In the genomic region with DNA sequence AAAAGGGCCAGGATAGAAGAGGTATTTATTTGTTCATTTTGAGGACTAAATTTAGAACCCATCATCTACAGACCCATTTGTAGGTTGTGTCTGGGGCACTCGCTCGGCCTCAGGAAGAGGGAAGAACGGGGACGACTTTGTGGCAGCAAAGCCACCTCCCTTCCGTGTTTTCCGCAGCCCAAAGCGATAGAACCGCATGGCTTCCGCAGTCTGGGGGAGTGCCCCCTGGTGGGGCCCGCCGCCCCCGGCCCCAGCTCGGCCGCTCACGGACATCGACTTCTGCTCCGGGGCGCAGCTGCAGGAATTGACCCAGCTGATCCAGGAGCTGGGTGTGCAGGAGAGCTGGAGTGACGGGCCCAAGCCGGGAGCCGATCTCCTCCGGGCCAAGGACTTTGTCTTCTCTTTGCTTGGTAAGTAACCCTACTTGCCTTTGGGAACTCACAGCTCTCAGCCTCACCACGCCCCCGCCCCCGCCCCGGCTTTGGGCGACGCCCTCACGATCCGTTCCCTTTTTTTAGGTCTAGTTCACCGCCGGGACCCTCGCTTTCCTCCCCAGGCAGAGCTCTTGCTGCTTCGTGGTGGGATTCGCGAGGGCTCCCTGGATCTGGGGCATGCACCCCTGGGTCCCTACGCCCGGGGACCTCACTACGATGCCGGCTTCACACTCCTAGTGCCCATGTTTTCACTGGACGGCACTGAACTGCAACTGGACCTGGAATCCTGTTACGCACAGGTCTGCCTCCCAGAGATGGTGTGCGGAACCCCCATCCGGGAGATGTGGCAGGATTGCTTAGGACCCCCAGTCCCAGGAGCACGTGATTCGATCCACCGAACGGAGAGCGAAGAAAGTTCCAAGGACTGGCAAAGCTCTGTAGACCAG, we compare ENCODE assay signal across 9 cellular contexts. TPM values are rescaled to one million over a fixed set of nuclear protein-coding genes. Genes with fewer than 3 reads are reported as not detected.
DNase-seq lines count a peak whose midpoint lies in the region; ATAC-seq and TF ChIP-seq lines count a peak whose summit lies in the region.
"Had no signal": no experiment of that assay in that cellular context is flagged by ENCODE, and none has a peak within 500 bp of the region (broad histone marks: within the 10 kb centered on the region; RNA-seq: fewer than 3 reads in every experiment).

No MANE protein-coding gene starts in this region.

- H3K27me3 ChIP-seq in Peyer's patch = peaks cover 0 to 19% of the 10 kb centered on the region in 2 donors
- peaks cover 0 to 4% (median 0%) of the 10 kb centered on the region in 3 donors for H3K27me3 ChIP-seq in gastrocnemius medialis

- H3K36me3 ChIP-seq in Peyer's patch (no peaks in the 10 kb centered on the region), gastrocnemius medialis (no peaks in the 10 kb centered on the region)

- intact Hi-C loops in left cardiac atrium (cut with DNase I) (loop anchor here (2.0 to 10.0 kb wide), 5 partner anchors 31 to 129 kb away; a partner anchor contains a TSS), gastrocnemius medialis (cut with DNase I; ENCODE audit: low total_unique reads) (loop anchor here (1.0 to 2.0 kb wide), 4 partner anchors 32 to 83 kb away; a partner anchor contains a TSS)

- no peak for TF ChIP-seq POLR2A in Peyer's patch (IDR thresholded peaks at IDR 0.05)
- TF ChIP-seq POLR2A in gastrocnemius medialis (IDR thresholded peaks at IDR 0.05) = peak in 1 of 2 donors; percentile 4

- H3K4me3 ChIP-seq in Peyer's patch = peak overlapping the region; percentile 49 to 76 (median 58)
- H3K4me3 ChIP-seq in gastrocnemius medialis = peak overlapping the region; percentile 53 to 63 (median 58)

- H3K9me3 ChIP-seq in Peyer's patch (no peaks in the 10 kb centered on the region), gastrocnemius medialis (no peaks in the 10 kb centered on the region)

- in situ Hi-C loops in gastrocnemius medialis (cut with MboI; ENCODE audit: low sequenced_read_pairs in 4 of 4) = loop anchor here in 2 of 4 donors (5.0 to 25.0 kb wide), 2 partner anchors 51 to 126 kb away; a partner anchor contains a TSS

- DNase-seq in Peyer's patch (peak; percentile 60 to 81 (median 77)), left cardiac atrium (peak; percentile 47), gastrocnemius medialis (peak in 1 of 2 donors; percentile 41), omental fat pad (ENCODE audit: low spot score) (no peak)
- peak; percentile 27 for DNase-seq in activated gamma-delta T cell treated with anti-CD3 and anti-CD28 coated beads, Interleukin-2, amount 50 U/mL, for 16 hours (ENCODE audit: low read depth)

- TF ChIP-seq CTCF in Peyer's patch (IDR thresholded peaks at IDR 0.05) (peak; percentile 9 to 51 (median 25)), gastrocnemius medialis (IDR thresholded peaks at IDR 0.05 in 4 of 5, conservative IDR thresholded peaks at IDR 0.05 in 1 of 5) (no peak), omental fat pad (IDR thresholded peaks at IDR 0.05) (peak in 1 of 3 donors; percentile 3)

- H3K4me1 ChIP-seq in Peyer's patch (peaks cover 8 to 47% (median 30%) of the 10 kb centered on the region in 4 donors), gastrocnemius medialis (peaks cover 35 to 52% of the 10 kb centered on the region in 2 donors)

- ATAC-seq in GM18511 (IDR thresholded peaks at IDR 0.05; ENCODE audit: unreplicated experiment) = peak; percentile 27
- ATAC-seq in HG03025 (IDR thresholded peaks at IDR 0.05; ENCODE audit: low FRiP score, unreplicated experiment) = peak; percentile 30
- peak in 1 of 2 donors; percentile 5 for ATAC-seq in left cardiac atrium
- no peak for ATAC-seq in gastrocnemius medialis
- ATAC-seq in GM18520 (IDR thresholded peaks at IDR 0.05; ENCODE audit: unreplicated experiment) = no peak
- no peak for ATAC-seq in omental fat pad (ENCODE audit: low FRiP score)

- H3K27ac ChIP-seq in Peyer's patch (peak overlapping the region; percentile 78 to 88 (median 82)), gastrocnemius medialis (peak overlapping the region; percentile 80 to 100 (median 94))

RNA-seq across cellular contexts. Expression of a gene that starts 0.7 kb away (rescaled TPM):
- total RNA-seq in Peyer's patch (10 to 100 TPM in 3 of 4 donors, 1 to 10 TPM in 1; 4.1 to 21.7 (median 17.0) TPM), left cardiac atrium (1 to 10 TPM; 2.7 to 2.9 TPM), gastrocnemius medialis (1 to 10 TPM in 3 of 4 donors, under 1 TPM in 1; 0.92 to 3.9 (median 2.3) TPM), omental fat pad (1 to 10 TPM; 4.7 to 8.4 (median 5.1) TPM)

RNA-seq across cellular contexts. Expression of a gene that starts 3.4 kb away (rescaled TPM):
- total RNA-seq in Peyer's patch (1 to 10 TPM in 1 of 4 donors, not detected in 3; 1.0 TPM), left cardiac atrium (10 to 100 TPM; 20.5 to 24.6 TPM), gastrocnemius medialis (1 to 10 TPM; 1.2 to 7.4 (median 4.1) TPM), omental fat pad (1 to 10 TPM in 3 of 4 donors, under 1 TPM in 1; 0.72 to 1.9 (median 1.7) TPM)

RNA-seq across cellular contexts. Expression of a gene that starts 7.3 kb away (rescaled TPM):
- total RNA-seq in Peyer's patch = not detected
- total RNA-seq in left cardiac atrium = not detected
- not detected for total RNA-seq in gastrocnemius medialis
- total RNA-seq in omental fat pad = not detected
- total RNA-seq: glomerular endothelial cell had no signal

RNA-seq across cellular contexts. Expression of a gene that starts 8.9 kb away (rescaled TPM):
- total RNA-seq in Peyer's patch (1 to 10 TPM; 4.0 to 9.1 (median 5.8) TPM), left cardiac atrium (10 to 100 TPM; 12.4 to 13.8 TPM), gastrocnemius medialis (100 to 1,000 TPM in 2 of 4 donors, 10 to 100 TPM in 2; 82.3 to 202 (median 101) TPM), omental fat pad (10 to 100 TPM in 1 of 4 donors, 1 to 10 TPM in 3; 3.0 to 10.9 (median 7.4) TPM)

RNA-seq across cellular contexts. Expression of a gene that starts 10.5 kb away (rescaled TPM):
- not detected for total RNA-seq in Peyer's patch
- not detected for total RNA-seq in left cardiac atrium
- not detected for total RNA-seq in gastrocnemius medialis
- not detected for total RNA-seq in omental fat pad
- total RNA-seq: glomerular endothelial cell had no signal

Comparison
In these comparisons a context has a peak if more than half of its experiments do, and no peak if none do; other contexts are left out.
1. ATAC-seq: peak in GM18511 (single experiment) and HG03025 (single experiment); none in gastrocnemius medialis (0 of 2), GM18520 (single experiment) and omental fat pad (single experiment).
2. CTCF ChIP-seq: peak in Peyer's patch (6 of 6); none in gastrocnemius medialis (0 of 5).